8 cellular contexts compared by ENCODE assay signal in genomic region chr14:21192447-21192822, GRCh38.
A peak's percentile ranks its signal among the peaks of the same experiment; 100 is the strongest.
DNase-seq lines count a peak whose midpoint lies in the region; ATAC-seq and TF ChIP-seq lines count a peak whose summit lies in the region.

No MANE protein-coding gene starts in this region.

- peaks cover under 1% of the 10 kb centered on the region for H3K36me3 Mint-ChIP-seq in effector memory CD8-positive, alpha-beta T cell (ENCODE audit: insufficient read depth)

- H3K36me3 ChIP-seq in ES-I3 (ENCODE audit: insufficient read depth, low read length) (no peaks in the 10 kb centered on the region), OCI-LY3 (replicated peaks; ENCODE audit: low read depth, low read length) (no peaks in the 10 kb centered on the region), parathyroid adenoma (ENCODE audit: control insufficient read depth, insufficient read depth, low read length) (no peaks in the 10 kb centered on the region)

- peak overlapping the region; percentile 46; the same call in 1 of the 2 replicates for H3K9ac ChIP-seq in ES-I3 (ENCODE audit: low read depth, low read length)
- peak overlapping the region; percentile 19; the same call in 1 of the 2 replicates for H3K9ac ChIP-seq in OCI-LY3 (ENCODE audit: low read length)
- no peak overlapping the region for H3K9ac ChIP-seq in parathyroid adenoma

- H3K27ac ChIP-seq in OCI-LY3 (ENCODE audit: low read length) (no peak overlapping the region), parathyroid adenoma (no peak overlapping the region)

- no peak for DNase-seq in effector memory CD8-positive, alpha-beta T cell
- DNase-seq in activated effector memory CD4-positive, alpha-beta T cell treated with Interleukin-2 at 50 U/mL for 16 hours = no peak
- DNase-seq in SKM-1 (lab: John Stamatoyannopoulos, UW; ENCODE audit: unreplicated experiment) = no peak
- no peak for DNase-seq in NCI-H1092 (lab: John Stamatoyannopoulos, UW)
- no peak for DNase-seq in COR-L47 (lab: John Stamatoyannopoulos, UW)

- H3K27ac Mint-ChIP-seq in effector memory CD8-positive, alpha-beta T cell = peak overlapping the region in 1 of 2 donors; percentile 68

- H3K9me3 Mint-ChIP-seq in effector memory CD8-positive, alpha-beta T cell = no peaks in the 10 kb centered on the region

- H3K4me3 Mint-ChIP-seq in effector memory CD8-positive, alpha-beta T cell = peak overlapping the region; percentile 77 to 79

- H3K4me2 ChIP-seq in OCI-LY3 (ENCODE audit: low read length) = peak overlapping the region; percentile 71
- H3K4me2 ChIP-seq in parathyroid adenoma (ENCODE audit: low read length) = peak overlapping the region; percentile 54

- H3K4me1 Mint-ChIP-seq in effector memory CD8-positive, alpha-beta T cell (ENCODE audit: low read depth in 2 of 2) = peaks cover 10 to 15% of the 10 kb centered on the region in 2 donors

- peak overlapping the region; percentile 74 for H3K4me3 ChIP-seq in OCI-LY3 (ENCODE audit: low read length)
- H3K4me3 ChIP-seq in parathyroid adenoma (ENCODE audit: low read depth, low read length) = no peak overlapping the region

- peaks cover 3% of the 10 kb centered on the region; the same call in 1 of the 2 replicates for H3K9me3 ChIP-seq in ES-I3 (ENCODE audit: control insufficient read depth, insufficient read depth, low read length)
- no peaks in the 10 kb centered on the region for H3K9me3 ChIP-seq in OCI-LY3 (ENCODE audit: insufficient read depth, low read length)
- H3K9me3 ChIP-seq in parathyroid adenoma (ENCODE audit: control insufficient read depth, low read length) = no peaks in the 10 kb centered on the region

- H2AFZ ChIP-seq in OCI-LY3 (ENCODE audit: low read depth, low read length) (peak overlapping the region; percentile 60), parathyroid adenoma (peak overlapping the region; percentile 57)

- H3K27me3 Mint-ChIP-seq in effector memory CD8-positive, alpha-beta T cell = no peaks in the 10 kb centered on the region

- H3K79me2 ChIP-seq in OCI-LY3 (ENCODE audit: low read length) (no peaks in the 10 kb centered on the region), parathyroid adenoma (no peaks in the 10 kb centered on the region)

- no peak for ATAC-seq in effector memory CD8-positive, alpha-beta T cell (replicated peaks)

- TF ChIP-seq CTCF in OCI-LY3 (IDR thresholded peaks at IDR 0.05; ENCODE audit: low read depth, low read length) = no peak
- no peak for TF ChIP-seq CTCF in parathyroid adenoma (IDR thresholded peaks at IDR 0.05)

- H3K4me1 ChIP-seq in ES-I3 (ENCODE audit: insufficient read depth, low read length) = peaks cover 10% of the 10 kb centered on the region; the same call in 1 of the 2 replicates
- peaks cover 14% of the 10 kb centered on the region for H3K4me1 ChIP-seq in OCI-LY3 (ENCODE audit: low read length)
- no peaks in the 10 kb centered on the region for H3K4me1 ChIP-seq in parathyroid adenoma

- H4K20me1 ChIP-seq in OCI-LY3 (ENCODE audit: insufficient read depth, low read length) = no peaks in the 10 kb centered on the region

- H3K27me3 ChIP-seq in OCI-LY3 (ENCODE audit: low read depth, low read length) (0 out of 2 replicates have a peak, but pooled peaks cover 3% of the 10 kb centered on the region), parathyroid adenoma (ENCODE audit: control insufficient read depth, insufficient read depth, low read length) (no peaks in the 10 kb centered on the region)
